8 cellular contexts compared by ENCODE assay signal in genomic region chr5:1799602-1800469, GRCh38. TPM values are rescaled to one million over a fixed set of nuclear protein-coding genes. Genes with fewer than 3 reads are reported as not detected.
DNase-seq lines count a peak whose midpoint lies in the region; ATAC-seq, FAIRE-seq and TF ChIP-seq lines count a peak whose summit lies in the region.

Gene MRPL36, minus strand, starts transcription at chr5:1799837. Its CDS starts 902 bp downstream, at chr5:1798935.

- peaks cover 15% of the 10 kb centered on the region for H3K36me3 ChIP-seq in bronchial epithelial cell (ENCODE audit: control insufficient read depth, insufficient read depth, low read length)
- H3K36me3 ChIP-seq in small intestine (ENCODE audit: control insufficient read depth in 2 of 2, insufficient read depth in 2 of 2, low read length in 2 of 2), result peaks cover 3 to 13% of the 10 kb centered on the region in 2 donors

- H3K27ac ChIP-seq in small intestine (ENCODE audit: low read depth in 1 of 2, low read length in 1 of 2), result peak within 1 kb of the TSS; percentile 61 to 79

- no peak for FAIRE-seq in bronchial epithelial cell (lab: Jason Lieb, UNC)
- FAIRE-seq in small intestine (lab: Jason Lieb, UNC), result no peak

- H3K27me3 ChIP-seq in bronchial epithelial cell (ENCODE audit: control insufficient read depth, insufficient read depth, low read length) (no peaks in the 10 kb centered on the region), small intestine (ENCODE audit: control insufficient read depth in 2 of 2, insufficient read depth in 2 of 2, low read length in 2 of 2) (no peaks in the 10 kb centered on the region)

- WGBS in small intestine, 3 donors, result 2 to 7% (median 7%) methylated on average over 64 to 68 of the region's 68 CpGs

- in situ Hi-C loops in ACHN (cut with HindIII; ENCODE audit: low pct_ligation_motif_present, low pct_unique_long_range_greater_than_20kb, low sequenced_read_pairs), result no loop called here

- CTCF ChIA-PET in activated B cell treated with CpG ODN at 0.5 μM for 24 hours (lab: Charles Lee), result interaction anchor here (1.9 kb wide), 1 partner anchor 27 kb away, joined by 5 read pairs; no protein-coding TSS in a partner anchor

- POLR2A ChIA-PET in activated B cell treated with CpG ODN at 0.5 μM for 24 hours (lab: Charles Lee), result interaction anchor here (0.9 kb wide), 1 partner anchor 9 kb away, joined by 4 read pairs; no protein-coding TSS in a partner anchor

- TF ChIP-seq CTCF in activated B cell treated with CpG ODN at 0.5 μM for 24 hours (IDR thresholded peaks at IDR 0.05) (no peak), bronchial epithelial cell (IDR thresholded peaks at IDR 0.05; ENCODE audit: insufficient read depth, low read length, severe bottlenecking) (no peak)

- intact Hi-C loops in activated B cell treated with CpG ODN at 0.5 μM for 24 hours (cut with micrococcal nuclease), result loop anchor here (1.0 to 5.0 kb wide), 3 partner anchors 17 to 1258 kb away; no protein-coding TSS in a partner anchor

- H3K4me1 Mint-ChIP-seq in activated B cell treated with CpG ODN at 0.5 μM for 24 hours, result peaks cover 46% of the 10 kb centered on the region

- H3K4me1 ChIP-seq in small intestine (ENCODE audit: control insufficient read depth in 2 of 2, insufficient read depth in 1 of 2, low read depth in 1 of 2, low read length in 1 of 2), result no peaks in the 10 kb centered on the region

- H3K27me3 Mint-ChIP-seq in activated B cell treated with CpG ODN at 0.5 μM for 24 hours, result no peaks in the 10 kb centered on the region

- peak within 1 kb of the TSS; percentile 98 for H3K4me3 Mint-ChIP-seq in activated B cell treated with CpG ODN at 0.5 μM for 24 hours

- H3K9me3 Mint-ChIP-seq in activated B cell treated with CpG ODN at 0.5 μM for 24 hours, result no peaks in the 10 kb centered on the region

- DNase-seq in ACHN, result peak; percentile 83
- DNase-seq in NCI-H345 treated with DMSO at 0.1 percent for 48 hours (lab: John Stamatoyannopoulos, UW; ENCODE audit: unreplicated experiment), result peak; percentile 79
- DNase-seq in activated B cell treated with CpG ODN at 0.5 μM for 24 hours, result peak; percentile 81
- DNase-seq in bronchial epithelial cell (ENCODE audit: low read depth), result peak; percentile 69
- peak; percentile 99 for DNase-seq in iPS-NIHi11 (ENCODE audit: low spot score)
- peak; percentile 94 for DNase-seq in small intestine

- no peaks in the 10 kb centered on the region for H3K9me3 ChIP-seq in small intestine (ENCODE audit: control insufficient read depth, low read depth)

- peak within 1 kb of the TSS; percentile 97 for H3K27ac Mint-ChIP-seq in activated B cell treated with CpG ODN at 0.5 μM for 24 hours

- peak within 1 kb of the TSS; percentile 92 for H3K4me3 ChIP-seq in bronchial epithelial cell (ENCODE audit: low read depth, low read length)
- peak within 1 kb of the TSS; percentile 71 to 86 for H3K4me3 ChIP-seq in small intestine (ENCODE audit: low read depth in 1 of 2, low read length in 2 of 2)

- H3K36me3 Mint-ChIP-seq in activated B cell treated with CpG ODN at 0.5 μM for 24 hours (ENCODE audit: low read depth), result peaks cover 60% of the 10 kb centered on the region

- ATAC-seq in GM18909 (IDR thresholded peaks at IDR 0.05; ENCODE audit: poor library complexity, unreplicated experiment), result peak; percentile 61
- peak; percentile 49 for ATAC-seq in HG03196 (IDR thresholded peaks at IDR 0.05; ENCODE audit: unreplicated experiment)
- peak; percentile 73 for ATAC-seq in activated B cell treated with CpG ODN at 0.5 μM for 24 hours (ENCODE audit: low read depth)

RNA-seq across cellular contexts. Expression of gene MRPL36, which starts in this region (rescaled TPM):
- total RNA-seq in activated B cell treated with CpG ODN at 0.5 μM for 24 hours (28.7 and 32.8 TPM in 2 replicates), bronchial epithelial cell (61.1 and 63.1 TPM in 2 replicates)
- polyA plus RNA-seq in small intestine, result 100 to 1,000 TPM in 1 of 3 donors, 10 to 100 TPM in 2; 66.6 to 101 (median 85.0) TPM

Comparison
In these comparisons a context has a peak if more than half of its experiments do, and no peak if none do; other contexts are left out.
1. Peak in every context shown above with its lines: DNase-seq, ATAC-seq, H3K4me3 ChIP-seq and H3K27ac ChIP-seq.